In genomic region chr12:104736307-104736706, GRCh38 we compare ENCODE assay signal across 11 cellular contexts.
A peak's percentile ranks its signal among the peaks of the same experiment; 100 is the strongest.
DNase-seq lines count a peak whose midpoint lies in the region; ATAC-seq lines count a peak whose summit lies in the region.
"Had no signal": no experiment of that assay in that cellular context is flagged by ENCODE, and none has a peak within 500 bp of the region (broad histone marks: within the 10 kb centered on the region; RNA-seq: fewer than 3 reads in every experiment).

No MANE protein-coding gene starts in this region.

- no peak overlapping the region for H3K4me3 ChIP-seq in skeletal muscle cell (ENCODE audit: low read depth, low read length)
- H3K4me3 ChIP-seq: dorsolateral prefrontal cortex, stomach had no signal

- peaks cover 26% of the 10 kb centered on the region for H3K36me3 Mint-ChIP-seq in effector memory CD8-positive, alpha-beta T cell (ENCODE audit: insufficient read depth)

- peak; percentile 14 for DNase-seq in DMS 273 (lab: John Stamatoyannopoulos, UW; ENCODE audit: unreplicated experiment)
- DNase-seq in DMS 273 treated with DMSO at 0.1 percent for 48 hours (lab: John Stamatoyannopoulos, UW): no peak
- peak; percentile 95 for DNase-seq in RPMI7951 (ENCODE audit: low read depth)
- no peak for DNase-seq in effector memory CD8-positive, alpha-beta T cell
- peak; percentile 34 for DNase-seq in skeletal muscle cell (ENCODE audit: low read depth)
- DNase-seq in HPDE6-E6E7 (ENCODE audit: extremely low spot score): no peak
- DNase-seq: NCI-H146, stomach had no signal

- H3K27me3 Mint-ChIP-seq in effector memory CD8-positive, alpha-beta T cell: no peaks in the 10 kb centered on the region

- no peak overlapping the region for H3K4me3 Mint-ChIP-seq in effector memory CD8-positive, alpha-beta T cell

- no peak for ATAC-seq in effector memory CD8-positive, alpha-beta T cell (replicated peaks)
- ATAC-seq in HG03045 (IDR thresholded peaks at IDR 0.05; ENCODE audit: unreplicated experiment): no peak
- no peak for ATAC-seq in GM18519 (IDR thresholded peaks at IDR 0.05; ENCODE audit: low FRiP score, unreplicated experiment)

- peaks cover 73 to 83% of the 10 kb centered on the region in 2 donors for H3K4me1 Mint-ChIP-seq in effector memory CD8-positive, alpha-beta T cell (ENCODE audit: low read depth in 2 of 2)

- no peaks in the 10 kb centered on the region for H3K9me3 Mint-ChIP-seq in effector memory CD8-positive, alpha-beta T cell

- peak overlapping the region; percentile 83 to 93 for H3K27ac Mint-ChIP-seq in effector memory CD8-positive, alpha-beta T cell

Comparison
In these comparisons a context has a peak if more than half of its experiments do, and no peak if none do; other contexts are left out.
1. DNase-seq: peak in DMS 273 (single experiment), RPMI7951 (single experiment) and skeletal muscle cell (single experiment); none in DMS 273 treated with DMSO at 0.1 percent for 48 hours (single experiment), effector memory CD8-positive, alpha-beta T cell (0 of 3) and HPDE6-E6E7 (single experiment).